6 cellular contexts compared by ENCODE assay signal in the genomic region with DNA sequence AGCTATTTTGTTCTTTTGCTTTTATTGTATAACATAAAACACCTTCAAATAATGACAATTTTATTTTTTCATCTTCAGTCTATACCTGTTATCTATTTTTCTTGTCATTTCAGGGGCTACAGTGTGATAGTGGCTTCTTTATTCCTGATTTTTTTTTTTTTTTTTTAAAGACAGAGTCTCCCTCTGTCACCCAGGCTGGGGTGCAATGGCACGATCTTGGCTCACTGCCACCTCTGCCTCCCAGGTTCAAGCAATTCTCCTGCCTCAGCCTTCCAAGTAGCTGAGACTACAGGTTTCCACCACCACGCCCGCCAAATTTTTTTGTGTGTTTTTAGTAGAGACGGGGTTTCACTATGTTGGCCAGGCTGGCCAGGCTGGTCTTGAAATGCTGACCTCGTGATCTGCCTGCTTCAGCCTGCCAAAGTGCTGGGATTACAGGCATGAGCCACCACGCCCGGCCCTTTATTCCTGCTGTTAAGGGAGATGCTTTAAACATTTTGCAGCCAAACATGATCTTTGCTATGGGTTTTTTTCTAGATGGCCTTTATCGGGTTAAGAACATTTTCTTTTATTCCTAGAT. TPM values are rescaled to one million over a fixed set of nuclear protein-coding genes. Genes with fewer than 3 reads are reported as not detected.
"Had no signal": no experiment of that assay in that cellular context is flagged by ENCODE, and none has a peak within 500 bp of the region (broad histone marks: within the 10 kb centered on the region; RNA-seq: fewer than 3 reads in every experiment).

No MANE protein-coding gene starts in this region.

RNA-seq across cellular contexts. Expression of a gene that starts 12.5 kb away (rescaled TPM):
- total RNA-seq: HepG2, HT1080, IMR-90, M059J, PC-3 had no signal
- polyA plus RNA-seq: IMR-90 had no signal

RNA-seq across cellular contexts. Expression of a gene that starts 49.2 kb away (rescaled TPM):
- total RNA-seq: HT1080, SJSA1 had no signal
